ENCODE assay signal across 1 cellular context in the genomic region with DNA sequence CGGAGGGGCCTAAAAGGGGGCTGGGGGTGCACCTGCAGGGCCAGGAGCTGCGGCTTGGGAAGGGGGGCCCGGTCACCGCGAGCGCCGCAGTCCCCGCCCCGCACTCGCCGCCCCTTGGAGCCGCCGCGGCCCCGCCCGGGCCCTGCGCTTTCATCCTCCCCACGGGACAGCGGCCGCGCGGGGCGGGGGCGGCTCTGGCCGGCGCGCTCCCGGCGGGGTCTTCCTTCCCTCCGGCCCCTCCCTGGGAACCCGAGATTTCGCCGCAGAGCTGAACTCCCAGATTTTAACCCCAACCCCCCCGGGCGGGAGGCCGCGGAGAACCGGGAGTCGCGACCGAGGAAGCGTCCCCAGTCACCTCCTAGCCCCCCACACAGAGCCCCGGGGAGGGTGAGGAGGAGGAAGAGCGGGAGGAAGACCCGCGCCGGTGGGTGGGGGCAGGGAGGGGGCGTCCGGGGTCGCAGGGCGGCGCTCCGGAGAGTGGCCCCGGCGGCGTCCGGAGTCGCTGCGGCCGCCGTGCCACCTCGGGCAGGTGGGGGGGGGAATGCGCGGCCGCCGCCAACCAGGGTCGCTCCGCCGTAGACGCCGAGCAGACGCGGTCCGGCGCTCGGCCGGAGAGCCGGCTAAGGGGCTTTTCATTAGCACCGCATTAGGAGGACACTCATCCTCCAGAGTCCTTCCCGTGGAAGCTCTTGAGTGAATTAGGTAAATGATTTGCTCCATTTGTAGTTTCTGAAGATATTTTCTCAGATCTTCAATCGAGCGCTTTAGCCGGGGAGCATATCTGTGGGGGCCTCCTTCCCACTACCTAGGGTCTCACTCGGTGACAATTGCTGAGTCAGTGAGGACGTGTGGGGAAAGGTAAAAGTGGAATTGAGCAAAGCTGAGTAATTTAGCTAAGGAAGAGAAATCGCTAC.
TF ChIP-seq lines count a peak whose summit lies in the region.

No MANE protein-coding gene starts in this region.

TF ChIP-seq in liver, 16 proteins besides CTCF, POLR2A, EP300 and RAD21 (continued from another document):
- TF ChIP-seq, protein P1, sequence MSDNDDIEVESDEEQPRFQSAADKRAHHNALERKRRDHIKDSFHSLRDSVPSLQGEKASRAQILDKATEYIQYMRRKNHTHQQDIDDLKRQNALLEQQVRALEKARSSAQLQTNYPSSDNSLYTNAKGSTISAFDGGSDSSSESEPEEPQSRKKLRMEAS (IDR thresholded peaks at IDR 0.05): no peak
